In the genomic region with DNA sequence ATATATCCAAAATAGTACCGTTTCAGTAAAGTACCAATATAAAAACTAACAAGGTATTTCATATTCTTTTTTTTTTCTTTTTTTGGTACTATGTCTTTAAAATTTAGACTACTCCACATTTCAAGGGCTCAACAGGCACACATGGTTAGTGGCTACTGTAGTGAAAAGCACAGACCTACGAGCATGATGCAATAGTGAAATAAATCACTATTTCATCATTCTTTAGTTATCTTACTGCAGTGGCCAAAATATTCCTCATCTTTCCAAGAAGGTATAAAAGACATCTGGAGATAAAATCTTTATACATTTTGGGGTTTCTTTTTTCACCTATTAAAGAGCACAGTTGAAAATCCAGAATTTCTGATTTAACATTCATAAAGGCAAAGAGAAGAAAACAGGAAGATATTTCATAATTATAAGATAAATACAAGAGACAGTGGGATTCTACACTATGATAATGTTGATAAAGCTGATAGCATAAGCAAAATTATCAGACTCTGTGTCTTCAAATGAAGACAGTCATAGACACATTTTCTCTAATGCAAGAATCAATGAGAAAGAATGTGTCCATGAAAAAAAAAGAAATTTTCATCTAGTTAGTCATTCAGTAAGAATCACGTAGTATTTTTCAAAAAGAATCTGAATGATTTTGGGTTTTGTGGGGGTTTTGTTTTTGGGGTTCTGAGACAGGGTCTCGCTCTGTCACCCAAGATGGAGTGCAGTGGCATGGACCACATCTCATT, we compare ENCODE assay signal across 1 cellular context.
TF ChIP-seq lines count a peak whose summit lies in the region.

No MANE protein-coding gene starts in this region.

TF ChIP-seq in HepG2, 621 proteins besides CTCF, POLR2A, EP300 and RAD21:
- TF ChIP-seq HDAC6 (IDR thresholded peaks at IDR 0.05; ENCODE audit: low read depth, low read length) (no peak), SP2 (CRISPR knock-in tag; IDR thresholded peaks at IDR 0.05) (no peak), CENPX (CRISPR knock-in tag; IDR thresholded peaks at IDR 0.05) (no peak), KDM3A (CRISPR knock-in tag; IDR thresholded peaks at IDR 0.05; ENCODE audit: low read depth) (no peak), ZNF446 (CRISPR knock-in tag; IDR thresholded peaks at IDR 0.05) (no peak), ATF7 (IDR thresholded peaks at IDR 0.05) (peak; percentile 45; the same call in 1 of the 2 replicates), ATF7 (CRISPR knock-in tag; IDR thresholded peaks at IDR 0.05) (no peak), CEBPB (IDR thresholded peaks at IDR 0.05; ENCODE audit: borderline replicate concordance, low read depth, low read length) (peak; percentile 69), MZF1 (CRISPR knock-in tag; IDR thresholded peaks at IDR 0.05; ENCODE audit: borderline replicate concordance) (no peak), MIXL1 (CRISPR knock-in tag; IDR thresholded peaks at IDR 0.05) (no peak)
- TF ChIP-seq, protein P1, sequence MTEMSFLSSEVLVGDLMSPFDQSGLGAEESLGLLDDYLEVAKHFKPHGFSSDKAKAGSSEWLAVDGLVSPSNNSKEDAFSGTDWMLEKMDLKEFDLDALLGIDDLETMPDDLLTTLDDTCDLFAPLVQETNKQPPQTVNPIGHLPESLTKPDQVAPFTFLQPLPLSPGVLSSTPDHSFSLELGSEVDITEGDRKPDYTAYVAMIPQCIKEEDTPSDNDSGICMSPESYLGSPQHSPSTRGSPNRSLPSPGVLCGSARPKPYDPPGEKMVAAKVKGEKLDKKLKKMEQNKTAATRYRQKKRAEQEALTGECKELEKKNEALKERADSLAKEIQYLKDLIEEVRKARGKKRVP (CRISPR knock-in tag; IDR thresholded peaks at IDR 0.05), result peak in 1 of 2 experiments; percentile 64; a peak in 2 of 4 replicates
- TF ChIP-seq, protein P2, sequence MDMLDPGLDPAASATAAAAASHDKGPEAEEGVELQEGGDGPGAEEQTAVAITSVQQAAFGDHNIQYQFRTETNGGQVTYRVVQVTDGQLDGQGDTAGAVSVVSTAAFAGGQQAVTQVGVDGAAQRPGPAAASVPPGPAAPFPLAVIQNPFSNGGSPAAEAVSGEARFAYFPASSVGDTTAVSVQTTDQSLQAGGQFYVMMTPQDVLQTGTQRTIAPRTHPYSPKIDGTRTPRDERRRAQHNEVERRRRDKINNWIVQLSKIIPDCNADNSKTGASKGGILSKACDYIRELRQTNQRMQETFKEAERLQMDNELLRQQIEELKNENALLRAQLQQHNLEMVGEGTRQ (IDR thresholded peaks at IDR 0.05; ENCODE audit: low read depth, low read length), result no peak
- TF ChIP-seq, protein P2 (CRISPR knock-in tag; IDR thresholded peaks at IDR 0.05; ENCODE audit: borderline replicate concordance), result no peak
